In genomic region chr1:64915381-64916274, GRCh38 we compare ENCODE assay signal across 9 cellular contexts. TPM values are rescaled to one million over a fixed set of nuclear protein-coding genes. Genes with fewer than 3 reads are reported as not detected.
DNase-seq lines count a peak whose midpoint lies in the region; ATAC-seq, FAIRE-seq and TF ChIP-seq lines count a peak whose summit lies in the region.
"Had no signal": no experiment of that assay in that cellular context is flagged by ENCODE, and none has a peak within 500 bp of the region (broad histone marks: within the 10 kb centered on the region; RNA-seq: fewer than 3 reads in every experiment).

No MANE protein-coding gene starts in this region.

- WGBS in testis, 2 donors = 68 to 76% methylated on average over 9 of the region's 9 CpGs

- H2AFZ ChIP-seq in keratinocyte (ENCODE audit: control insufficient read depth, low read length) = no peak overlapping the region

- H3K27me3 ChIP-seq in keratinocyte (ENCODE audit: control insufficient read depth, extremely low read depth, insufficient read depth, low read length) (no peaks in the 10 kb centered on the region), testis (no peaks in the 10 kb centered on the region)
- H3K27me3 ChIP-seq in effector memory CD4-positive, alpha-beta T cell (replicated peaks; ENCODE audit: control insufficient read depth, insufficient read depth, low read length, poor library complexity, severe bottlenecking) = no peaks in the 10 kb centered on the region

- no peak overlapping the region for H3K4me2 ChIP-seq in keratinocyte (ENCODE audit: control insufficient read depth, extremely low read depth, insufficient read depth, low read depth, low read length)

- no peaks in the 10 kb centered on the region for H4K20me1 ChIP-seq in keratinocyte (ENCODE audit: control insufficient read depth, extremely low read depth, insufficient read depth, low read length)

- TF ChIP-seq POLR2A in testis (IDR thresholded peaks at IDR 0.05) = no peak

- peaks cover 23% of the 10 kb centered on the region for H3K4me1 ChIP-seq in keratinocyte (ENCODE audit: control insufficient read depth, extremely low read depth, insufficient read depth, low read length)
- peaks cover 11% of the 10 kb centered on the region for H3K4me1 ChIP-seq in testis
- peaks cover 44% of the 10 kb centered on the region for H3K4me1 ChIP-seq in effector memory CD4-positive, alpha-beta T cell (ENCODE audit: control insufficient read depth, insufficient read depth, low read length, poor library complexity, severe bottlenecking)

- peak overlapping the region; percentile 6 for H3K27ac ChIP-seq in keratinocyte (ENCODE audit: control insufficient read depth, insufficient read depth, low read length)
- H3K27ac ChIP-seq in testis = no peak overlapping the region
- H3K27ac ChIP-seq in effector memory CD4-positive, alpha-beta T cell (ENCODE audit: insufficient read depth, low read length, poor library complexity, severe bottlenecking) = no peak overlapping the region

- TF ChIP-seq CTCF in keratinocyte (optimal IDR thresholded peaks at IDR 0.05 in 1 of 3, IDR thresholded peaks at IDR 0.05 in 1 of 3, conservative IDR thresholded peaks at IDR 0.05 in 1 of 3; ENCODE audit: extremely low read depth in 1 of 3, insufficient read depth in 2 of 3, low read length in 3 of 3) (no peak), testis (IDR thresholded peaks at IDR 0.05) (no peak)

- intact Hi-C loops in testis (cut with DNase I; ENCODE audit: low total_unique reads) = no loop called here

- H3K36me3 ChIP-seq in keratinocyte (ENCODE audit: control insufficient read depth in 2 of 2, extremely low read depth in 1 of 2, insufficient read depth in 2 of 2, low read length in 2 of 2) = no peaks in the 10 kb centered on the region
- no peaks in the 10 kb centered on the region for H3K36me3 ChIP-seq in testis (ENCODE audit: low read depth, missing control alignments)
- no peaks in the 10 kb centered on the region for H3K36me3 ChIP-seq in effector memory CD4-positive, alpha-beta T cell (ENCODE audit: control insufficient read depth, insufficient read depth, low read length)

- no peak overlapping the region for H3K4me3 ChIP-seq in keratinocyte (ENCODE audit: control insufficient read depth in 2 of 3, extremely low read depth in 1 of 3, insufficient read depth in 2 of 3, low read depth in 1 of 3, low read length in 3 of 3)
- H3K4me3 ChIP-seq in testis = no peak overlapping the region
- no peak overlapping the region for H3K4me3 ChIP-seq in effector memory CD4-positive, alpha-beta T cell (ENCODE audit: insufficient read depth, low read depth, low read length, poor library complexity, severe bottlenecking)

- no peak overlapping the region for H3K9ac ChIP-seq in keratinocyte (ENCODE audit: control insufficient read depth, extremely low read depth, insufficient read depth, low read length)

- FAIRE-seq in HTR-8/SVneo (lab: Jason Lieb, UNC) (no peak), keratinocyte (lab: Jason Lieb, UNC) (no peak)

- peaks cover 3% of the 10 kb centered on the region for H3K9me1 ChIP-seq in keratinocyte (ENCODE audit: control insufficient read depth, extremely low read depth, insufficient read depth, low read length)

- peaks cover 31% of the 10 kb centered on the region for H3K79me2 ChIP-seq in keratinocyte (ENCODE audit: control insufficient read depth, insufficient read depth, low read length)

- ATAC-seq in HG03139 (IDR thresholded peaks at IDR 0.05; ENCODE audit: unreplicated experiment) = no peak
- ATAC-seq: Right ventricle myocardium inferior had no signal

- dilution Hi-C loops in keratinocyte (cut with MboI; ENCODE audit: extremely low pct_ligation_motif_present, low sequenced_read_pairs) = no loop called here

- DNase-seq in HTR-8/SVneo (ENCODE audit: insufficient read length, low spot score) = peak; percentile 22
- DNase-seq in amniotic stem cell (lab: John Stamatoyannopoulos, UW) = peak; percentile 58
- no peak for DNase-seq in keratinocyte (ENCODE audit: low read depth, low spot score)
- DNase-seq in testis = peak; percentile 33
- no peak for DNase-seq in GOT3 (lab: John Stamatoyannopoulos, UW)
- no peak for DNase-seq in effector memory CD4-positive, alpha-beta T cell
- DNase-seq: activated naive CD4-positive, alpha-beta T cell treated with Interleukin-2 at 50 U/mL for 16 hours had no signal

- H3K9me3 ChIP-seq in keratinocyte (ENCODE audit: control insufficient read depth, low read depth, low read length) = no peaks in the 10 kb centered on the region
- H3K9me3 ChIP-seq in testis = no peaks in the 10 kb centered on the region
- no peaks in the 10 kb centered on the region for H3K9me3 ChIP-seq in effector memory CD4-positive, alpha-beta T cell (ENCODE audit: control insufficient read depth, low read length)

RNA-seq across cellular contexts. Expression of gene JAK1, which starts 50.7 kb away (rescaled TPM):
- polyA plus RNA-seq in keratinocyte = 46.5 to 56.3 TPM (median 50.9 TPM) in 3 replicates
- 67.9 TPM for polyA plus RNA-seq in keratinocyte (2011; ENCODE audit: low read depth)
- polyA plus RNA-seq in keratinocyte (2011; cell fraction: cytosol; rRNA removed) = 48.3 and 75.7 TPM in 2 replicates
- 85.0 and 98.9 TPM in 2 replicates for polyA plus RNA-seq in keratinocyte (2011; cell fraction: nucleus; rRNA removed)
- 35.1 and 48.7 TPM in 2 replicates for polyA plus RNA-seq in keratinocyte (2012; ENCODE audit: low replicate concordance)
- polyA minus RNA-seq in keratinocyte = 50.8 to 79.5 TPM (median 74.4 TPM) in 3 replicates
- 48.9 TPM for polyA minus RNA-seq in keratinocyte (2011; cell fraction: cytosol; rRNA and poly(A)+ RNA removed)
- polyA minus RNA-seq in keratinocyte (2011; cell fraction: nucleus; rRNA and poly(A)+ RNA removed) = 52.1 and 101 TPM in 2 replicates
- total RNA-seq in testis = 100 to 1,000 TPM; 117 to 142 TPM
- polyA plus RNA-seq in testis (ENCODE audit: insufficient read depth, low read depth, low replicate concordance) = 100 TPM

Comparison
In these comparisons a context has a peak if more than half of its experiments do, and no peak if none do; other contexts are left out.
1. DNase-seq: peak in HTR-8/SVneo (single experiment), amniotic stem cell (single experiment) and testis (single experiment); none in keratinocyte (single experiment), GOT3 (single experiment) and effector memory CD4-positive, alpha-beta T cell (0 of 3).